18 cellular contexts compared by ENCODE assay signal in genomic region chr2:208945719-208946280, GRCh38.
DNase-seq lines count a peak whose midpoint lies in the region; ATAC-seq, FAIRE-seq and TF ChIP-seq lines count a peak whose summit lies in the region.
"Had no signal": no experiment of that assay in that cellular context is flagged by ENCODE, and none has a peak within 500 bp of the region (broad histone marks: within the 10 kb centered on the region; RNA-seq: fewer than 3 reads in every experiment).

No MANE protein-coding gene starts in this region.

- TF ChIP-seq CTCF in HepG2 (CRISPR knock-in tag; IDR thresholded peaks at IDR 0.05), result no peak
- no peak for TF ChIP-seq CTCF in right lobe of liver (IDR thresholded peaks at IDR 0.05)
- TF ChIP-seq CTCF in OCI-LY3 (IDR thresholded peaks at IDR 0.05; ENCODE audit: low read depth, low read length), result no peak
- TF ChIP-seq CTCF in K562 (IDR thresholded peaks at IDR 0.05 in 2 of 3, conservative IDR thresholded peaks at IDR 0.05 in 1 of 3; ENCODE audit: insufficient read depth in 2 of 3, low read depth in 1 of 3, low read length in 3 of 3), result no peak
- TF ChIP-seq CTCF in parathyroid adenoma (IDR thresholded peaks at IDR 0.05), result no peak

- no peak for TF ChIP-seq EP300 in HepG2 (IDR thresholded peaks at IDR 0.05; ENCODE audit: low read depth in 2 of 2, low read length in 2 of 2)
- no peak for TF ChIP-seq EP300 in HepG2 (CRISPR knock-in tag; IDR thresholded peaks at IDR 0.05; ENCODE audit: borderline replicate concordance)
- no peak for TF ChIP-seq EP300 in K562 (IDR thresholded peaks at IDR 0.05; ENCODE audit: low read length)

- FAIRE-seq in HepG2 (lab: Jason Lieb, UNC) (no peak), K562 (lab: Jason Lieb, UNC) (no peak)
- FAIRE-seq: GM19239 had no signal

- H3K27ac ChIP-seq in HepG2 (ENCODE audit: extremely low read length, insufficient read depth, low read length) (no peak overlapping the region), right lobe of liver (no peak overlapping the region), OCI-LY3 (ENCODE audit: low read length) (no peak overlapping the region), K562 (ENCODE audit: extremely low read depth, low read depth, low read length) (no peak overlapping the region), parathyroid adenoma (peak overlapping the region; percentile 3)
- H3K27ac ChIP-seq: BLaER1 had no signal

- POLR2A ChIA-PET in HepG2 (lab: Yijun Ruan, JAX) (no interaction called here), K562 (lab: Yijun Ruan, JAX) (interaction anchor here (0.6 to 1.0 kb wide), 2 partner anchors 9 to 15 kb away, joined by 3 read pairs; no protein-coding TSS in a partner anchor)

- no peak for ATAC-seq in HepG2
- ATAC-seq in right lobe of liver, result no peak
- ATAC-seq in K562, result no peak; the same call in 2 of the 3 replicates
- no peak for ATAC-seq in HG03571 (IDR thresholded peaks at IDR 0.05; ENCODE audit: unreplicated experiment)
- no peak for ATAC-seq in HG02588 (IDR thresholded peaks at IDR 0.05; ENCODE audit: unreplicated experiment)
- ATAC-seq: HCT116 had no signal

- in situ Hi-C loops in HepG2 (cut with HindIII; ENCODE audit: extremely low pct_ligation_motif_present, low pct_unique_long_range_greater_than_20kb) (no loop called here), K562 (cut with MboI) (no loop called here)

- no TSS peak for BruUV-seq in HepG2 (replicated peaks; lab: Mats Ljungman, UMichigan)
- no TSS peak for BruUV-seq in K562 (replicated peaks; lab: Mats Ljungman, UMichigan)

- no peaks in the 10 kb centered on the region for H3K9me1 ChIP-seq in K562 (ENCODE audit: control insufficient read depth, insufficient read depth, low read length)

- intact Hi-C loops in HepG2 (cut with micrococcal nuclease; ENCODE audit: unreplicated experiment), result no loop called here
- intact Hi-C loops in right lobe of liver (cut with DNase I), result no loop called here
- intact Hi-C loops in K562 (cut with micrococcal nuclease), result no loop called here

- DNase-seq in HepG2 (ENCODE audit: low spot score) (no peak), right lobe of liver (no peak), K562 (ENCODE audit: extremely low read depth in 1 of 4, low spot score in 3 of 4) (no peak)
- DNase-seq in stimulated activated CD4-positive, alpha-beta T cell treated with anti-CD3 and anti-CD28 coated beads, Interleukin-4, amount 100 ng/mL, for 4 hours, result no peak
- DNase-seq: 8988T; CD4-positive, alpha-beta memory T cell; DMS153; DMS79; GF-D8; GOT3; HFFc6 had no signal

- H3K4me1 ChIP-seq in HepG2 (ENCODE audit: insufficient read depth, low read length) (no peaks in the 10 kb centered on the region), right lobe of liver (no peaks in the 10 kb centered on the region), OCI-LY3 (ENCODE audit: low read length) (no peaks in the 10 kb centered on the region), K562 (replicated peaks in 1 of 2; ENCODE audit: control insufficient read depth in 2 of 2, insufficient read depth in 2 of 2, low read length in 2 of 2) (no peaks in the 10 kb centered on the region), parathyroid adenoma (peaks cover 31% of the 10 kb centered on the region)
- H3K4me1 ChIP-seq: BLaER1 had no signal

- H3K36me3 ChIP-seq in HepG2 (replicated peaks in 1 of 2; ENCODE audit: control insufficient read depth in 1 of 2, insufficient read depth in 2 of 2, low read length in 2 of 2), result no peaks in the 10 kb centered on the region
- H3K36me3 ChIP-seq in right lobe of liver, result no peaks in the 10 kb centered on the region
- no peaks in the 10 kb centered on the region for H3K36me3 ChIP-seq in OCI-LY3 (replicated peaks; ENCODE audit: low read depth, low read length)
- H3K36me3 ChIP-seq in K562 (ENCODE audit: control insufficient read depth, insufficient read depth, low read length), result no peaks in the 10 kb centered on the region
- H3K36me3 ChIP-seq in parathyroid adenoma (ENCODE audit: control insufficient read depth, insufficient read depth, low read length), result no peaks in the 10 kb centered on the region
- H3K36me3 ChIP-seq: BLaER1 had no signal

- H3K9ac ChIP-seq in HepG2 (ENCODE audit: insufficient read depth, low read depth, low read length), result no peak overlapping the region
- H3K9ac ChIP-seq in OCI-LY3 (ENCODE audit: low read length), result no peak overlapping the region
- no peak overlapping the region for H3K9ac ChIP-seq in K562 (ENCODE audit: insufficient read depth in 1 of 2, low read depth in 2 of 2, low read length in 2 of 2)
- no peak overlapping the region for H3K9ac ChIP-seq in parathyroid adenoma
- H3K9ac ChIP-seq: BLaER1 had no signal

- H4K20me1 ChIP-seq in HepG2 (ENCODE audit: insufficient read depth, low read length) (no peaks in the 10 kb centered on the region), OCI-LY3 (ENCODE audit: insufficient read depth, low read length) (no peaks in the 10 kb centered on the region), K562 (replicated peaks; ENCODE audit: control insufficient read depth, insufficient read depth, low read length) (no peaks in the 10 kb centered on the region)
- H4K20me1 ChIP-seq: BLaER1 had no signal

- H3K9me3 ChIP-seq in HepG2 (ENCODE audit: low read length) (no peaks in the 10 kb centered on the region), right lobe of liver (no peaks in the 10 kb centered on the region), OCI-LY3 (ENCODE audit: insufficient read depth, low read length) (no peaks in the 10 kb centered on the region), K562 (replicated peaks; ENCODE audit: control insufficient read depth, insufficient read depth, low read depth, low read length) (no peaks in the 10 kb centered on the region), parathyroid adenoma (ENCODE audit: control insufficient read depth, low read length) (no peaks in the 10 kb centered on the region)
- H3K9me3 ChIP-seq: BLaER1 had no signal

- H3K4me2 ChIP-seq in HepG2 (ENCODE audit: low read depth, low read length), result no peak overlapping the region
- H3K4me2 ChIP-seq in OCI-LY3 (ENCODE audit: low read length), result no peak overlapping the region
- no peak overlapping the region for H3K4me2 ChIP-seq in K562 (ENCODE audit: insufficient read depth, low read length)
- H3K4me2 ChIP-seq in parathyroid adenoma (ENCODE audit: low read length), result no peak overlapping the region
- H3K4me2 ChIP-seq: BLaER1 had no signal

- TF ChIP-seq RAD21 in HepG2 (CRISPR knock-in tag; IDR thresholded peaks at IDR 0.05) (no peak), K562 (CRISPR knock-in tag; conservative IDR thresholded peaks at IDR 0.05 in 1 of 2, IDR thresholded peaks at IDR 0.05 in 1 of 2) (no peak)

- 0% methylated on average over 8 of the region's 8 CpGs for WGBS in HepG2 (ENCODE audit: low lambda C conversion rate)
- 43% methylated on average over 8 of the region's 8 CpGs for WGBS in right lobe of liver (ENCODE audit: insufficient coverage, low coverage, low lambda C conversion rate, missing lambda C conversion rate)
- WGBS in K562 (ENCODE audit: insufficient coverage, low coverage, missing lambda C conversion rate), result 4% methylated on average over 6 of the region's 8 CpGs

- TF ChIP-seq POLR2A in HepG2 (IDR thresholded peaks at IDR 0.05; ENCODE audit: insufficient read depth in 1 of 2, low read depth in 2 of 2, low read length in 2 of 2) (no peak), right lobe of liver (IDR thresholded peaks at IDR 0.05) (no peak), K562 (conservative IDR thresholded peaks at IDR 0.05) (no peak)

- CTCF ChIA-PET in HepG2 (lab: Yijun Ruan, JAX; ENCODE audit: low intra/inter-chr PET ratio, low total read pairs) (no interaction called here), K562 (lab: Yijun Ruan, JAX; ENCODE audit: low intra/inter-chr PET ratio) (no interaction called here)

- H3K27me3 ChIP-seq in HepG2 (ENCODE audit: control insufficient read depth in 1 of 2, insufficient read depth in 2 of 2, low read length in 2 of 2) (no peaks in the 10 kb centered on the region), right lobe of liver (no peaks in the 10 kb centered on the region), OCI-LY3 (ENCODE audit: low read depth, low read length) (no peaks in the 10 kb centered on the region), K562 (ENCODE audit: control insufficient read depth in 2 of 2, insufficient read depth in 2 of 2, low read length in 2 of 2) (no peaks in the 10 kb centered on the region), parathyroid adenoma (ENCODE audit: control insufficient read depth, insufficient read depth, low read length) (no peaks in the 10 kb centered on the region)
- H3K27me3 ChIP-seq: BLaER1 had no signal

- H2AFZ ChIP-seq in HepG2 (ENCODE audit: low read length), result no peak overlapping the region
- H2AFZ ChIP-seq in OCI-LY3 (ENCODE audit: low read depth, low read length), result peak overlapping the region; percentile 51; the same call in 1 of the 2 replicates
- H2AFZ ChIP-seq in K562 (ENCODE audit: low read depth, low read length), result peak overlapping the region; percentile 9; the same call in 1 of the 2 replicates
- peak overlapping the region; percentile 57 for H2AFZ ChIP-seq in parathyroid adenoma

- H3K4me3 ChIP-seq in HepG2 (replicated peaks in 1 of 3; ENCODE audit: insufficient read depth in 1 of 3, low read depth in 2 of 3, low read length in 3 of 3) (no peak overlapping the region), right lobe of liver (no peak overlapping the region), OCI-LY3 (ENCODE audit: low read length) (no peak overlapping the region), K562 (no peak overlapping the region), parathyroid adenoma (ENCODE audit: low read depth, low read length) (no peak overlapping the region)
- H3K4me3 ChIP-seq: BLaER1 had no signal

- no peaks in the 10 kb centered on the region for H3K79me2 ChIP-seq in HepG2 (ENCODE audit: insufficient read depth, low read length)
- H3K79me2 ChIP-seq in OCI-LY3 (ENCODE audit: low read length), result no peaks in the 10 kb centered on the region
- no peaks in the 10 kb centered on the region for H3K79me2 ChIP-seq in K562 (ENCODE audit: control insufficient read depth, insufficient read depth, low read length)
- no peaks in the 10 kb centered on the region for H3K79me2 ChIP-seq in parathyroid adenoma

TF ChIP-seq in HepG2, 621 proteins besides CTCF, POLR2A, EP300 and RAD21:
- TF ChIP-seq MAFK (conservative IDR thresholded peaks at IDR 0.05 in 1 of 2, IDR thresholded peaks at IDR 0.05 in 1 of 2; ENCODE audit: low read length in 2 of 2) (peak; percentile 25 to 69; a peak in 3 of 4 replicates), ONECUT2 (CRISPR knock-in tag; IDR thresholded peaks at IDR 0.05) (no peak)
TF ChIP-seq in HepG2: peak in this region for 1.

TF ChIP-seq in K562, 482 proteins besides CTCF, POLR2A, EP300 and RAD21 (continues in another document):
- peak; percentile 46; the same call in 1 of the 2 replicates for TF ChIP-seq C11orf30 (IDR thresholded peaks at IDR 0.05; ENCODE audit: low read depth)
- no peak for TF ChIP-seq NCOA6 (IDR thresholded peaks at IDR 0.05)
- TF ChIP-seq NFYB (IDR thresholded peaks at IDR 0.05; ENCODE audit: extremely low read depth, insufficient read length), result peak; percentile 51
- no peak for TF ChIP-seq ZNF347 (CRISPR knock-in tag; IDR thresholded peaks at IDR 0.05; ENCODE audit: low read depth)

Comparison
In these comparisons a context has a peak if more than half of its experiments do, and no peak if none do; other contexts are left out.
1. Of the 241 proteins assayed by ChIP-seq in both HepG2 and K562: peak only in HepG2: MAFK; only in K562: NFYB and USF2; in both: none; in neither: 238.